ENCODE assay signal across 17 cellular contexts in genomic region chr4:111883557-111883999, GRCh38.
DNase-seq lines count a peak whose midpoint lies in the region; ATAC-seq and TF ChIP-seq lines count a peak whose summit lies in the region.
"Had no signal": no experiment of that assay in that cellular context is flagged by ENCODE, and none has a peak within 500 bp of the region (broad histone marks: within the 10 kb centered on the region; RNA-seq: fewer than 3 reads in every experiment).

No MANE protein-coding gene starts in this region.

- H3K4me3 ChIP-seq in mesendoderm (ENCODE audit: low read length), result no peak overlapping the region

- H4K8ac ChIP-seq in mesendoderm (ENCODE audit: low read depth, low read length), result no peak overlapping the region

- no peak overlapping the region for H3K18ac ChIP-seq in mesendoderm (ENCODE audit: low read length)

- TF ChIP-seq CTCF in osteocyte (IDR thresholded peaks at IDR 0.05), result no peak

- peak; percentile 86 for DNase-seq in DMS153 treated with DMSO at 0.1 percent for 48 hours (lab: John Stamatoyannopoulos, UW; ENCODE audit: unreplicated experiment)
- DNase-seq in NCI-H1417 treated with DMSO at 0.1 percent for 48 hours (lab: John Stamatoyannopoulos, UW), result peak; percentile 99
- peak; percentile 8 for DNase-seq in OCI-M1 (lab: John Stamatoyannopoulos, UW)
- peak; percentile 83 for DNase-seq in mesendoderm
- DNase-seq in osteocyte (ENCODE audit: extremely low spot score, unreplicated experiment), result no peak
- no peak for DNase-seq in NOMO-1 treated with dmso at 0.1 percent for 144 hours (lab: John Stamatoyannopoulos, UW; ENCODE audit: unreplicated experiment)
- no peak for DNase-seq in stimulated activated CD4-positive, alpha-beta T cell treated with anti-CD3 and anti-CD28 coated beads, Interleukin-12 subunit alpha, Interleukin-12 subunit beta, amount 100 ng/mL, for 4 hours
- DNase-seq: activated CD4-positive, alpha-beta T cell treated with anti-CD3 and anti-CD28 coated beads, Interleukin-2, amount 10 ng/mL, durations not matched to agents 24 days and 14 days; activated naive CD8-positive, alpha-beta T cell treated with anti-CD3 and anti-CD28 coated beads, Interleukin-2, amount 10 ng/mL, durations not matched to agents 7 days and 5 days; activated T-cell treated with anti-CD3 and anti-CD28 coated beads, Interleukin-2, amount 50 U/mL, for 1 hour; AML-193; DND-41; NCI-H446 had no signal

- H3K9me3 Mint-ChIP-seq in osteocyte (ENCODE audit: unreplicated experiment), result no peaks in the 10 kb centered on the region
- H3K9me3 Mint-ChIP-seq: activated CD4-positive, alpha-beta T cell treated with anti-CD3 and anti-CD28 coated beads, Interleukin-2, amount 10 ng/mL, durations not matched to agents 24 days and 14 days; activated naive CD8-positive, alpha-beta T cell treated with anti-CD3 and anti-CD28 coated beads, Interleukin-2, amount 10 ng/mL, durations not matched to agents 7 days and 5 days; T-helper 2 cell treated with Interferon-gamma antibody and Interleukin-4, amounts not matched to agents 5 μg/mL and 100 μg/mL, for 36 hours had no signal

- H2BK15ac ChIP-seq in mesendoderm (replicated peaks; ENCODE audit: low read depth), result no peak overlapping the region

- H3K4me2 ChIP-seq in mesendoderm (ENCODE audit: low read length), result no peak overlapping the region

- H4K5ac ChIP-seq in mesendoderm (ENCODE audit: low read length), result no peak overlapping the region

- H3K79me1 ChIP-seq in mesendoderm (ENCODE audit: low read length), result no peaks in the 10 kb centered on the region

- no peak overlapping the region for H2BK120ac ChIP-seq in mesendoderm (ENCODE audit: low read depth, low read length)

- no peak overlapping the region for H3K56ac ChIP-seq in mesendoderm (ENCODE audit: low read length)

- H2BK5ac ChIP-seq in mesendoderm (ENCODE audit: low read length), result no peak overlapping the region

- H3K27ac Mint-ChIP-seq in osteocyte (ENCODE audit: unreplicated experiment), result no peak overlapping the region
- H3K27ac Mint-ChIP-seq: activated CD4-positive, alpha-beta T cell treated with anti-CD3 and anti-CD28 coated beads, Interleukin-2, amount 10 ng/mL, durations not matched to agents 24 days and 14 days; activated naive CD8-positive, alpha-beta T cell treated with anti-CD3 and anti-CD28 coated beads, Interleukin-2, amount 10 ng/mL, durations not matched to agents 7 days and 5 days; mesothelial cell of epicardium; T-helper 2 cell treated with Interferon-gamma antibody and Interleukin-4, amounts not matched to agents 5 μg/mL and 100 μg/mL, for 36 hours had no signal

- no peaks in the 10 kb centered on the region for H3K79me2 ChIP-seq in mesendoderm (ENCODE audit: control insufficient read depth, insufficient read depth, low read length)

- no peak overlapping the region for H3K27ac ChIP-seq in mesendoderm (ENCODE audit: low read depth, low read length)

- H3K23ac ChIP-seq in mesendoderm (ENCODE audit: low read length), result no peak overlapping the region

- H2AK5ac ChIP-seq in mesendoderm (ENCODE audit: low read length), result no peak overlapping the region

- H3K4me1 Mint-ChIP-seq in osteocyte (ENCODE audit: unreplicated experiment), result no peaks in the 10 kb centered on the region
- H3K4me1 Mint-ChIP-seq: activated CD4-positive, alpha-beta T cell treated with anti-CD3 and anti-CD28 coated beads, Interleukin-2, amount 10 ng/mL, durations not matched to agents 24 days and 14 days; activated naive CD8-positive, alpha-beta T cell treated with anti-CD3 and anti-CD28 coated beads, Interleukin-2, amount 10 ng/mL, durations not matched to agents 7 days and 5 days; central memory CD8-positive, alpha-beta T cell had no signal

- H3K27me3 Mint-ChIP-seq in osteocyte (ENCODE audit: unreplicated experiment), result peaks cover 5% of the 10 kb centered on the region
- H3K27me3 Mint-ChIP-seq: activated CD4-positive, alpha-beta T cell treated with anti-CD3 and anti-CD28 coated beads, Interleukin-2, amount 10 ng/mL, durations not matched to agents 24 days and 14 days; activated naive CD8-positive, alpha-beta T cell treated with anti-CD3 and anti-CD28 coated beads, Interleukin-2, amount 10 ng/mL, durations not matched to agents 7 days and 5 days; central memory CD8-positive, alpha-beta T cell had no signal

- no peak overlapping the region for H3K9ac ChIP-seq in mesendoderm (ENCODE audit: low read length)

- WGBS in mesendoderm (ENCODE audit: extremely low coverage, insufficient coverage, low lambda C conversion rate), result no CpG with 5 or more reads among the region's 1 CpG

- no peaks in the 10 kb centered on the region for H3K36me3 Mint-ChIP-seq in osteocyte (ENCODE audit: unreplicated experiment)
- H3K36me3 Mint-ChIP-seq: activated naive CD8-positive, alpha-beta T cell treated with anti-CD3 and anti-CD28 coated beads, Interleukin-2, amount 10 ng/mL, durations not matched to agents 7 days and 5 days; mesothelial cell of epicardium had no signal

- no peak overlapping the region for H3K4ac ChIP-seq in mesendoderm (ENCODE audit: low read depth, low read length)

- H3K27me3 ChIP-seq in mesendoderm (ENCODE audit: insufficient read depth, low read length, poor library complexity), result no peaks in the 10 kb centered on the region

- ATAC-seq in HG03571 (IDR thresholded peaks at IDR 0.05; ENCODE audit: unreplicated experiment), result no peak

- H3K4me1 ChIP-seq in mesendoderm (ENCODE audit: control insufficient read depth, low read depth, low read length), result peaks cover 4% of the 10 kb centered on the region

- no peak overlapping the region for H3K4me3 Mint-ChIP-seq in osteocyte (ENCODE audit: unreplicated experiment)
- H3K4me3 Mint-ChIP-seq: activated CD4-positive, alpha-beta T cell treated with anti-CD3 and anti-CD28 coated beads, Interleukin-2, amount 10 ng/mL, durations not matched to agents 24 days and 14 days; activated naive CD8-positive, alpha-beta T cell treated with anti-CD3 and anti-CD28 coated beads, Interleukin-2, amount 10 ng/mL, durations not matched to agents 7 days and 5 days; central memory CD8-positive, alpha-beta T cell; mesothelial cell of epicardium; T-helper 2 cell treated with Interferon-gamma antibody and Interleukin-4, amounts not matched to agents 5 μg/mL and 100 μg/mL, for 36 hours had no signal

- H3K36me3 ChIP-seq in mesendoderm (ENCODE audit: control insufficient read depth, insufficient read depth, low read length), result no peaks in the 10 kb centered on the region

Comparison
In these comparisons a context has a peak if more than half of its experiments do, and no peak if none do; other contexts are left out.
1. DNase-seq: peak in DMS153 treated with DMSO at 0.1 percent for 48 hours (single experiment), NCI-H1417 treated with DMSO at 0.1 percent for 48 hours (single experiment), OCI-M1 (single experiment) and mesendoderm (single experiment); none in osteocyte (single experiment), NOMO-1 treated with dmso at 0.1 percent for 144 hours (single experiment) and stimulated activated CD4-positive, alpha-beta T cell treated with anti-CD3 and anti-CD28 coated beads, Interleukin-12 subunit alpha, Interleukin-12 subunit beta, amount 100 ng/mL, for 4 hours (single experiment).